Comparison of ENCODE assay signal across 12 cellular contexts in genomic region chr2:161384864-161385263, GRCh38. TPM values are rescaled to one million over a fixed set of nuclear protein-coding genes. Genes with fewer than 3 reads are reported as not detected.
DNase-seq lines count a peak whose midpoint lies in the region; ATAC-seq, FAIRE-seq and TF ChIP-seq lines count a peak whose summit lies in the region.
"Had no signal": no experiment of that assay in that cellular context is flagged by ENCODE, and none has a peak within 500 bp of the region (broad histone marks: within the 10 kb centered on the region; RNA-seq: fewer than 3 reads in every experiment).

No MANE protein-coding gene starts in this region.

- peaks cover 15% of the 10 kb centered on the region for H3K36me3 Mint-ChIP-seq in activated CD8-positive, alpha-beta memory T cell treated with anti-CD3 and anti-CD28 coated beads, Interleukin-2, amount 10 ng/mL, durations not matched to agents 7 days and 5 days
- H3K36me3 Mint-ChIP-seq in natural killer cell = no peaks in the 10 kb centered on the region

- ATAC-seq in activated CD8-positive, alpha-beta memory T cell treated with anti-CD3 and anti-CD28 coated beads, Interleukin-2, amount 10 ng/mL, durations not matched to agents 7 days and 5 days = peak; percentile 96
- ATAC-seq in HG03469 (IDR thresholded peaks at IDR 0.05; ENCODE audit: unreplicated experiment) = peak; percentile 59
- ATAC-seq in natural killer cell = peak; percentile 78 to 82 (median 81)

- no peak overlapping the region for H3K4me3 Mint-ChIP-seq in activated CD8-positive, alpha-beta memory T cell treated with anti-CD3 and anti-CD28 coated beads, Interleukin-2, amount 10 ng/mL, durations not matched to agents 7 days and 5 days
- no peak overlapping the region for H3K4me3 Mint-ChIP-seq in natural killer cell
- H3K4me3 Mint-ChIP-seq: activated B cell treated with CpG ODN at 0.5 μM for 24 hours had no signal

- no peak overlapping the region for H3K27ac ChIP-seq in A673 (ENCODE audit: low read depth, low read length, poor library complexity, severe bottlenecking)

- peaks cover 31% of the 10 kb centered on the region for H3K4me1 Mint-ChIP-seq in activated CD8-positive, alpha-beta memory T cell treated with anti-CD3 and anti-CD28 coated beads, Interleukin-2, amount 10 ng/mL, durations not matched to agents 7 days and 5 days
- peaks cover 7 to 15% of the 10 kb centered on the region in 2 donors for H3K4me1 Mint-ChIP-seq in natural killer cell

- peak; percentile 6 for FAIRE-seq in H54 (lab: Jason Lieb, UNC)

- H3K4me1 ChIP-seq in A673 (ENCODE audit: insufficient read depth, low read length, poor library complexity, severe bottlenecking) = no peaks in the 10 kb centered on the region

- no peaks in the 10 kb centered on the region for H3K27me3 Mint-ChIP-seq in activated CD8-positive, alpha-beta memory T cell treated with anti-CD3 and anti-CD28 coated beads, Interleukin-2, amount 10 ng/mL, durations not matched to agents 7 days and 5 days
- no peaks in the 10 kb centered on the region for H3K27me3 Mint-ChIP-seq in natural killer cell (ENCODE audit: low read depth in 2 of 2)
- H3K27me3 Mint-ChIP-seq: activated B cell treated with CpG ODN at 0.5 μM for 24 hours had no signal

- intact Hi-C loops in natural killer cell (cut with micrococcal nuclease) (no loop called here), A673 (cut with micrococcal nuclease; ENCODE audit: unreplicated experiment) (no loop called here)

- CTCF ChIA-PET in activated CD8-positive, alpha-beta memory T cell treated with anti-CD3 and anti-CD28 coated beads, Interleukin-2, amount 10 ng/mL, durations not matched to agents 7 days and 5 days (lab: Charles Lee) = no interaction called here
- CTCF ChIA-PET in A673 (lab: Charles Lee) = no interaction called here

- DNase-seq in activated CD8-positive, alpha-beta memory T cell treated with anti-CD3 and anti-CD28 coated beads, Interleukin-2, amount 10 ng/mL, durations not matched to agents 7 days and 5 days = peak; percentile 55
- no peak for DNase-seq in activated CD8-positive, alpha-beta memory T cell treated with anti-CD3 and anti-CD28 coated beads, Interleukin-2, amount 50 U/mL, for 48 hours
- DNase-seq in H54 (ENCODE audit: insufficient read length, low spot score) (no peak), natural killer cell (no peak), A673 (ENCODE audit: low spot score) (no peak), NCI-H187 treated with DMSO at 0.1 percent for 48 hours (lab: John Stamatoyannopoulos, UW) (no peak), NCI-H2081 treated with DMSO at 0.1 percent for 48 hours (lab: John Stamatoyannopoulos, UW) (no peak)
- DNase-seq: activated B cell treated with CpG ODN at 0.5 μM for 24 hours, GOT3, NCI-H446 had no signal

- no peaks in the 10 kb centered on the region for H3K9me3 Mint-ChIP-seq in activated CD8-positive, alpha-beta memory T cell treated with anti-CD3 and anti-CD28 coated beads, Interleukin-2, amount 10 ng/mL, durations not matched to agents 7 days and 5 days (ENCODE audit: low read depth)
- no peaks in the 10 kb centered on the region for H3K9me3 Mint-ChIP-seq in natural killer cell
- H3K9me3 Mint-ChIP-seq: activated B cell treated with CpG ODN at 0.5 μM for 24 hours had no signal

- POLR2A ChIA-PET in A673 (lab: Charles Lee; ENCODE audit: low non-redundant PET) = no interaction called here

- no peaks in the 10 kb centered on the region for H3K9me3 ChIP-seq in A673 (ENCODE audit: low read depth, low read length, poor library complexity, severe bottlenecking)

- no peaks in the 10 kb centered on the region for H3K27me3 ChIP-seq in A673 (replicated peaks; ENCODE audit: insufficient read depth, low read depth, low read length, poor library complexity)

- peaks cover 22% of the 10 kb centered on the region for H3K36me3 ChIP-seq in A673 (ENCODE audit: insufficient read depth, low read length, poor library complexity, severe bottlenecking)

- H3K27ac Mint-ChIP-seq in activated CD8-positive, alpha-beta memory T cell treated with anti-CD3 and anti-CD28 coated beads, Interleukin-2, amount 10 ng/mL, durations not matched to agents 7 days and 5 days = peak overlapping the region; percentile 71
- H3K27ac Mint-ChIP-seq in natural killer cell = peak overlapping the region; percentile 59 to 61
- H3K27ac Mint-ChIP-seq: activated B cell treated with CpG ODN at 0.5 μM for 24 hours had no signal

- H3K4me3 ChIP-seq in A673 (ENCODE audit: low read depth, low read length, poor library complexity, severe bottlenecking) = no peak overlapping the region

- no TSS peak for BruUV-seq in A673 (replicated peaks; lab: Mats Ljungman, UMichigan)

- no peak for TF ChIP-seq CTCF in natural killer cell (IDR thresholded peaks at IDR 0.05)
- no peak for TF ChIP-seq CTCF in A673 (conservative IDR thresholded peaks at IDR 0.05; ENCODE audit: low read depth, low read length)

- TF ChIP-seq POLR2A in H54 (IDR thresholded peaks at IDR 0.05; ENCODE audit: low read depth, low read length) = no peak

RNA-seq across cellular contexts. Expression of gene TBR1, which starts 31.2 kb away (rescaled TPM):
- under 1 TPM in 1 of 2 experiments, not detected in 1; 0.05 TPM for total RNA-seq in activated CD8-positive, alpha-beta memory T cell treated with anti-CD3 and anti-CD28 coated beads, Interleukin-2, amount 10 ng/mL, durations not matched to agents 7 days and 5 days
- total RNA-seq in natural killer cell (not detected), A673 (2021) (0.17 and 0.44 TPM in 2 replicates)
- total RNA-seq: chondrocyte had no signal
